In genomic region chr9:72856985-72857631, GRCh38 we compare ENCODE assay signal across 8 cellular contexts.
DNase-seq lines count a peak whose midpoint lies in the region; ATAC-seq, FAIRE-seq and TF ChIP-seq lines count a peak whose summit lies in the region.

No MANE protein-coding gene starts in this region.

- no peaks in the 10 kb centered on the region for H3K9me3 Mint-ChIP-seq in activated CD4-positive, alpha-beta memory T cell treated with anti-CD3 and anti-CD28 coated beads, Interleukin-2, amount 10 ng/mL, durations not matched to agents 7 days and 5 days

- TF ChIP-seq CTCF in upper lobe of left lung (IDR thresholded peaks at IDR 0.05), result peak; percentile 25 to 58 (median 42)

- DNase-seq in Ammon's horn (ENCODE audit: low spot score), result peak; percentile 72
- DNase-seq in GM18507 (ENCODE audit: extremely low spot score, insufficient read length, low read depth), result no peak
- peak; percentile 24 for DNase-seq in NCI-H1694 (lab: John Stamatoyannopoulos, UW)
- peak; percentile 14 to 54 for DNase-seq in T47D (ENCODE audit: low read depth in 1 of 2, low spot score in 1 of 2)
- DNase-seq in kidney tubule cell (ENCODE audit: low spot score), result peak; percentile 63
- DNase-seq in upper lobe of left lung, result no peak
- no peak for DNase-seq in activated CD4-positive, alpha-beta memory T cell treated with anti-CD3 and anti-CD28 coated beads, Interleukin-2, amount 10 ng/mL, durations not matched to agents 7 days and 5 days
- DNase-seq in activated T-cell treated with anti-CD3 and anti-CD28 coated beads, Interleukin-2, amount 50 U/mL, for 48 hours, result no peak

- peak overlapping the region in 1 of 4 donors; percentile 35 for H3K27ac ChIP-seq in upper lobe of left lung

- peaks cover 4 to 13% (median 9%) of the 10 kb centered on the region in 4 donors for H3K4me1 ChIP-seq in upper lobe of left lung

- CTCF ChIA-PET in activated CD4-positive, alpha-beta memory T cell treated with anti-CD3 and anti-CD28 coated beads, Interleukin-2, amount 10 ng/mL, durations not matched to agents 7 days and 5 days (lab: Charles Lee), result interaction anchor here (0.7 to 2.8 kb wide), 5 partner anchors 13 to 344 kb away, joined by 3 to 20 read pairs (median 3); no protein-coding TSS in a partner anchor

- no peaks in the 10 kb centered on the region for H3K36me3 Mint-ChIP-seq in activated CD4-positive, alpha-beta memory T cell treated with anti-CD3 and anti-CD28 coated beads, Interleukin-2, amount 10 ng/mL, durations not matched to agents 7 days and 5 days (ENCODE audit: low read depth)

- peak; percentile 59 for FAIRE-seq in GM18507 (lab: Jason Lieb, UNC)

- H3K4me1 Mint-ChIP-seq in activated CD4-positive, alpha-beta memory T cell treated with anti-CD3 and anti-CD28 coated beads, Interleukin-2, amount 10 ng/mL, durations not matched to agents 7 days and 5 days, result no peaks in the 10 kb centered on the region

- no peak for TF ChIP-seq EP300 in upper lobe of left lung (IDR thresholded peaks at IDR 0.05)

- WGBS in upper lobe of left lung, 2 donors, result 39 to 43% methylated on average over 6 of the region's 6 CpGs

- no peaks in the 10 kb centered on the region for H3K9me3 ChIP-seq in upper lobe of left lung

- H3K4me3 Mint-ChIP-seq in activated CD4-positive, alpha-beta memory T cell treated with anti-CD3 and anti-CD28 coated beads, Interleukin-2, amount 10 ng/mL, durations not matched to agents 7 days and 5 days, result no peak overlapping the region

- POLR2A ChIA-PET in activated CD4-positive, alpha-beta memory T cell treated with anti-CD3 and anti-CD28 coated beads, Interleukin-2, amount 10 ng/mL, durations not matched to agents 7 days and 5 days (lab: Charles Lee), result interaction anchor here (1.1 kb wide), 1 partner anchor 159 kb away, joined by 3 read pairs; no protein-coding TSS in a partner anchor

- no peak overlapping the region for H3K4me3 ChIP-seq in upper lobe of left lung

- in situ Hi-C loops in T47D (cut with HindIII; ENCODE audit: low pct_unique_long_range_greater_than_20kb, low sequenced_read_pairs), result no loop called here

- no peak for TF ChIP-seq POLR2A in upper lobe of left lung (IDR thresholded peaks at IDR 0.05)

- no peaks in the 10 kb centered on the region for H3K27me3 ChIP-seq in upper lobe of left lung

- H3K27me3 Mint-ChIP-seq in activated CD4-positive, alpha-beta memory T cell treated with anti-CD3 and anti-CD28 coated beads, Interleukin-2, amount 10 ng/mL, durations not matched to agents 7 days and 5 days, result no peaks in the 10 kb centered on the region

- ATAC-seq in upper lobe of left lung (ENCODE audit: low FRiP score in 2 of 2), result peak; percentile 19 to 79

- H3K36me3 ChIP-seq in upper lobe of left lung, result no peaks in the 10 kb centered on the region

- no peak overlapping the region for H3K27ac Mint-ChIP-seq in activated CD4-positive, alpha-beta memory T cell treated with anti-CD3 and anti-CD28 coated beads, Interleukin-2, amount 10 ng/mL, durations not matched to agents 7 days and 5 days

Comparison
In these comparisons a context has a peak if more than half of its experiments do, and no peak if none do; other contexts are left out.
1. DNase-seq: peak in Ammon's horn (single experiment), NCI-H1694 (single experiment), T47D (2 of 2) and kidney tubule cell (single experiment); none in GM18507 (single experiment), upper lobe of left lung (0 of 2), activated CD4-positive, alpha-beta memory T cell treated with anti-CD3 and anti-CD28 coated beads, Interleukin-2, amount 10 ng/mL, durations not matched to agents 7 days and 5 days (single experiment) and activated T-cell treated with anti-CD3 and anti-CD28 coated beads, Interleukin-2, amount 50 U/mL, for 48 hours (0 of 2).